Comparison of ENCODE assay signal across 5 cellular contexts in the genomic region with DNA sequence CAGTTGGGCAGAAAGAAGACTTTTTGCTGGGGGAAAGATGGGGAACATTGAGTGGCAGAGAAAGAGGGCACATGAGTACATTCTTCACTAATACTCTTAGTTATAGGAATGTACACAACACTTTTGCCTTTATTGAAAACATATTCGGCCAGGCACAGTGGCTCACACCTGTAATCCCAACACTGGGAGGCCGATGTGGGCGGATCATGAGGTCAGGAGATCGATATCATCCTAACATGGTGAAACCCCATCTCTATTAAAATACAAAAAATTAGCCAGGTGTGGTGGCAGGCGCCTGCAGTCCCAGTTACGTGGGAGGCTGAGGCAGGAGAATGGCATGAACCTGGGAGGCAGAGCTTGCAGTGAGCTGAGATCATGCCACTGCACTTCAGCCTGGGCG. TPM values are rescaled to one million over a fixed set of nuclear protein-coding genes. Genes with fewer than 3 reads are reported as not detected.
"Had no signal": no experiment of that assay in that cellular context is flagged by ENCODE, and none has a peak within 500 bp of the region (broad histone marks: within the 10 kb centered on the region; RNA-seq: fewer than 3 reads in every experiment).

No MANE protein-coding gene starts in this region.

RNA-seq across cellular contexts. Expression of a gene that starts 18.8 kb away (rescaled TPM):
- total RNA-seq: HepG2, HT-29, HT1080, IMR-90 had no signal
- polyA plus RNA-seq: HepG2, IgD-negative memory B cell, IMR-90 had no signal

RNA-seq across cellular contexts. Expression of a gene that starts 23.8 kb away (rescaled TPM):
- total RNA-seq: HT1080, IMR-90 had no signal
- polyA plus RNA-seq: IgD-negative memory B cell had no signal

RNA-seq across cellular contexts. Expression of a gene that starts 24.7 kb away (rescaled TPM):
- total RNA-seq: HT-29, HT1080, IMR-90 had no signal
- polyA plus RNA-seq: HepG2, IMR-90 had no signal
